Comparison of ENCODE assay signal across 12 cellular contexts in the genomic region with DNA sequence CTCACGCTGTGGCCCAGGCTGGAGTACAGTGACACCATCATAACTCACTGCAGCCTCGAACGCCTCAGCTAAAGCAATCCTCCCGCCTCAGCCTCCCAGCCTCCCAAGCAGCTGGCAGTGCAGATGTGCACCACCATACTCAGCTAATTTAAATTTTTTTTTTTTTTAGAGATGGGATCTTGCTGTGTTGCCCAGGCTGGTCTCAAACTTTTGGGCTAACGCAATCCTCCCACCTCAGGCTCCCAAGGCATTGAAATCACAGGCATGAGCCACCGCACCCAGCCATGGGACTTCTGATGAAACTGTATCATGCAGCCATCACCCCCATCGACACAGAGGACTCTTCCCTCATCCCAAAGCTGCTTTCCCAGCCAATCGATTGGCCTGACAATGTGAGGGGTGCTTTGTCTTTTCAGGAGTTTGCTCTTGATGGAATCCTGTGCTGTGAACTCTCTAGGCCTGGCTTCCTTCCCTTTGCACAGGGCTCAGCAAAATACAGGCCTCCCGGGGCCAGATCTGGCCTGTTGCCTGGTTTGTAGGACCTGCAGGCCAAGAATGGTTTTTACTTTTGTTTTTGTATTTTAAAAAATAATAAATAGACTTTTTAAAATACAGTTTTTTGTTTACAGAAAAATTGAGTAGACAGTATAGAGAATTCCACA. TPM values are rescaled to one million over a fixed set of nuclear protein-coding genes. Genes with fewer than 3 reads are reported as not detected.
DNase-seq lines count a peak whose midpoint lies in the region; ATAC-seq and TF ChIP-seq lines count a peak whose summit lies in the region.
"Had no signal": no experiment of that assay in that cellular context is flagged by ENCODE, and none has a peak within 500 bp of the region (broad histone marks: within the 10 kb centered on the region; RNA-seq: fewer than 3 reads in every experiment).

No MANE protein-coding gene starts in this region.

- H3K9me3 ChIP-seq in PC-3 (ENCODE audit: low read length) = no peaks in the 10 kb centered on the region
- no peaks in the 10 kb centered on the region for H3K9me3 ChIP-seq in esophagus squamous epithelium
- peaks cover 3 to 6% of the 10 kb centered on the region in 2 donors for H3K9me3 ChIP-seq in neuronal stem cell (replicated peaks in 1 of 2; ENCODE audit: control insufficient read depth in 2 of 2, insufficient read depth in 1 of 2, low read depth in 1 of 2, low read length in 2 of 2)
- no peaks in the 10 kb centered on the region for H3K9me3 ChIP-seq in smooth muscle cell (replicated peaks; ENCODE audit: low read depth)

- H3K18ac ChIP-seq in neuronal stem cell (ENCODE audit: low read length) = peak overlapping the region; percentile 46

- H3K4me2 ChIP-seq in PC-3 (ENCODE audit: low read length) = no peak overlapping the region
- H3K4me2 ChIP-seq in neuronal stem cell (ENCODE audit: insufficient read depth, low read length, poor library complexity, severe bottlenecking) = no peak overlapping the region
- no peak overlapping the region for H3K4me2 ChIP-seq in smooth muscle cell

- H3K27me3 ChIP-seq in ACC112 (ENCODE audit: insufficient read depth, low read length) = no peaks in the 10 kb centered on the region
- H3K27me3 ChIP-seq in PC-3 (ENCODE audit: low read length) = no peaks in the 10 kb centered on the region
- H3K27me3 ChIP-seq in esophagus squamous epithelium = no peaks in the 10 kb centered on the region
- H3K27me3 ChIP-seq in neuronal stem cell (ENCODE audit: control insufficient read depth in 3 of 3, insufficient read depth in 3 of 3, low read depth in 1 of 3, low read length in 3 of 3) = peaks cover 0 to 5% (median 0%) of the 10 kb centered on the region in 3 experiments
- no peaks in the 10 kb centered on the region for H3K27me3 ChIP-seq in smooth muscle cell (ENCODE audit: low read depth)

- TSS peak; percentile 95 for BruUV-seq in PC-3 (replicated peaks; lab: Mats Ljungman, UMichigan)

- H3K4me1 ChIP-seq in ACC112 (ENCODE audit: control insufficient read depth, insufficient read depth, low read length, unreplicated experiment) (peaks cover 19% of the 10 kb centered on the region), PC-3 (ENCODE audit: insufficient read depth, low read length) (peaks cover 21% of the 10 kb centered on the region), esophagus squamous epithelium (peaks cover 16 to 50% (median 31%) of the 10 kb centered on the region in 3 donors), neuronal stem cell (ENCODE audit: control insufficient read depth in 2 of 2, insufficient read depth in 1 of 2, low read depth in 1 of 2, low read length in 2 of 2) (peaks cover 6 to 7% of the 10 kb centered on the region in 2 donors), smooth muscle cell (ENCODE audit: low read depth) (no peaks in the 10 kb centered on the region)

- TF ChIP-seq POLR2A in esophagus squamous epithelium (IDR thresholded peaks at IDR 0.05) = no peak

- H3F3A ChIP-seq in PC-3 (ENCODE audit: low read length, unreplicated experiment) = no peaks in the 10 kb centered on the region
- H3F3A ChIP-seq in smooth muscle cell (ENCODE audit: low read depth) = no peaks in the 10 kb centered on the region

- CTCF ChIA-PET in PC-3 (lab: Charles Lee) = no interaction called here

- no peak overlapping the region for H3K4ac ChIP-seq in neuronal stem cell (ENCODE audit: low read length)

- H2BK15ac ChIP-seq in neuronal stem cell (ENCODE audit: low read length) = no peak overlapping the region

- no peak overlapping the region for H2BK5ac ChIP-seq in neuronal stem cell (ENCODE audit: low read length)

- H3K9me2 ChIP-seq in PC-3 (replicated peaks; ENCODE audit: low read length) = no peaks in the 10 kb centered on the region

- peak overlapping the region; percentile 42 for H3K27ac ChIP-seq in ACC112 (ENCODE audit: low read depth, low read length)
- H3K27ac ChIP-seq in PC-3 (ENCODE audit: low read length) = no peak overlapping the region
- peak overlapping the region; percentile 73 to 88 (median 78) for H3K27ac ChIP-seq in esophagus squamous epithelium
- H3K27ac ChIP-seq in neuronal stem cell (replicated peaks; ENCODE audit: low read length) = no peak overlapping the region
- H3K27ac ChIP-seq in smooth muscle cell (ENCODE audit: low read depth) = no peak overlapping the region

- H4K91ac ChIP-seq in neuronal stem cell (ENCODE audit: low read depth, low read length, poor library complexity) = no peak overlapping the region

- no peaks in the 10 kb centered on the region for H3K79me1 ChIP-seq in neuronal stem cell (ENCODE audit: low read depth, low read length)

- H2AFZ ChIP-seq in ACC112 (ENCODE audit: low read length, unreplicated experiment) = no peak overlapping the region
- no peak overlapping the region for H2AFZ ChIP-seq in PC-3 (ENCODE audit: low read length)
- H2AFZ ChIP-seq in neuronal stem cell (ENCODE audit: low read length) = no peak overlapping the region
- H2AFZ ChIP-seq in smooth muscle cell (ENCODE audit: low read depth) = no peak overlapping the region

- no peak overlapping the region for H4K8ac ChIP-seq in neuronal stem cell (ENCODE audit: low read depth, low read length)

- H3K4me3 ChIP-seq in ACC112 (ENCODE audit: low read depth, low read length) = 0 out of 2 replicates have a peak overlapping the region, but pooled peaks have one; percentile 4
- H3K4me3 ChIP-seq in PC-3 (ENCODE audit: low read length) = no peak overlapping the region
- H3K4me3 ChIP-seq in esophagus squamous epithelium = no peak overlapping the region
- H3K4me3 ChIP-seq in neuronal stem cell (ENCODE audit: low read length in 2 of 2) = no peak overlapping the region
- H3K4me3 ChIP-seq in smooth muscle cell = no peak overlapping the region

- 60 to 73% methylated on average over 8 to 9 of the region's 9 CpGs for WGBS in esophagus squamous epithelium, 2 donors
- no CpG with 5 or more reads among the region's 9 CpGs for WGBS in neuronal stem cell (ENCODE audit: extremely low coverage in 2 of 2, insufficient read length in 2 of 2, insufficient replicate concordance in 1 of 2), 2 donors
- WGBS in smooth muscle cell (ENCODE audit: low lambda C conversion rate) = 95% methylated on average over 9 of the region's 9 CpGs

- ATAC-seq in PC-3 = no peak
- ATAC-seq: naive thymus-derived CD8-positive, alpha-beta T cell had no signal

- H4K20me1 ChIP-seq in PC-3 (ENCODE audit: low read length) (no peaks in the 10 kb centered on the region), smooth muscle cell (ENCODE audit: low read depth) (no peaks in the 10 kb centered on the region)

- no peak for TF ChIP-seq CTCF in PC-3 (conservative IDR thresholded peaks at IDR 0.05; ENCODE audit: low read depth, low read length)
- no peak for TF ChIP-seq CTCF in esophagus squamous epithelium (IDR thresholded peaks at IDR 0.05)
- no peak for TF ChIP-seq CTCF in smooth muscle cell (IDR thresholded peaks at IDR 0.05; ENCODE audit: borderline replicate concordance, insufficient read depth, poor library complexity, severe bottlenecking)

- intact Hi-C loops in PC-3 (cut with micrococcal nuclease) (no loop called here), esophagus squamous epithelium (cut with DNase I) (no loop called here)

- no peak overlapping the region for H2BK12ac ChIP-seq in neuronal stem cell (ENCODE audit: low read length)

- no peak overlapping the region for H3K14ac ChIP-seq in neuronal stem cell (ENCODE audit: low read length)

- H3K36me3 ChIP-seq in ACC112 (ENCODE audit: insufficient read depth, low read length) (no peaks in the 10 kb centered on the region), PC-3 (ENCODE audit: low read depth, low read length) (no peaks in the 10 kb centered on the region), esophagus squamous epithelium (no peaks in the 10 kb centered on the region), neuronal stem cell (replicated peaks in 1 of 2; ENCODE audit: control insufficient read depth in 2 of 2, insufficient read depth in 2 of 2, low read length in 2 of 2) (no peaks in the 10 kb centered on the region), smooth muscle cell (ENCODE audit: low read depth) (no peaks in the 10 kb centered on the region)

- DNase-seq in PC-3 (no peak), esophagus squamous epithelium (lab: John Stamatoyannopoulos, UW) (no peak), neuronal stem cell (ENCODE audit: low spot score) (no peak), HuH-7 (ENCODE audit: low spot score) (no peak), DMS53 (lab: John Stamatoyannopoulos, UW) (no peak), smooth muscle cell (lab: John Stamatoyannopoulos, UW; ENCODE audit: unreplicated experiment) (no peak)
- no peak for DNase-seq in stimulated activated naive CD4-positive, alpha-beta T cell (lab: John Stamatoyannopoulos, UW)
- DNase-seq: H9; naive thymus-derived CD8-positive, alpha-beta T cell; NCI-H2227 treated with DMSO at 0.1 percent for 48 hours; T-helper 2 cell had no signal

- H3K79me2 ChIP-seq in ACC112 (ENCODE audit: control insufficient read depth, insufficient read depth, low read length, unreplicated experiment) = no peaks in the 10 kb centered on the region
- no peaks in the 10 kb centered on the region for H3K79me2 ChIP-seq in PC-3 (ENCODE audit: low read length)
- H3K79me2 ChIP-seq in smooth muscle cell (ENCODE audit: low read depth) = no peaks in the 10 kb centered on the region

- no peak overlapping the region for H2AK5ac ChIP-seq in neuronal stem cell (ENCODE audit: low read depth, low read length)

- no peak overlapping the region for H3K9ac ChIP-seq in PC-3 (ENCODE audit: low read length)
- no peak overlapping the region for H3K9ac ChIP-seq in neuronal stem cell (ENCODE audit: low read depth, low read length, poor library complexity)
- no peak overlapping the region for H3K9ac ChIP-seq in smooth muscle cell (ENCODE audit: low read depth)

- no peak overlapping the region for H2BK120ac ChIP-seq in neuronal stem cell (ENCODE audit: low read depth, low read length)

- H3K23ac ChIP-seq in neuronal stem cell (ENCODE audit: low read depth, low read length, poor library complexity) = no peak overlapping the region

- POLR2A ChIA-PET in PC-3 (lab: Charles Lee; ENCODE audit: unreplicated experiment) = interaction anchor here (0.6 kb wide), 1 partner anchor 77 kb away, joined by 7 read pairs; no protein-coding TSS in a partner anchor

RNA-seq across cellular contexts. Expression of a gene that starts 59.6 kb away (rescaled TPM):
- total RNA-seq in PC-3 (2014; rRNA removed) = 117 and 218 TPM in 2 replicates
- total RNA-seq in esophagus squamous epithelium = 10 to 100 TPM; 17.7 to 84.1 (median 45.6) TPM
- polyA plus RNA-seq in neuronal stem cell (2013, experiment 1 of 2) = 80.7 TPM
- polyA plus RNA-seq in neuronal stem cell (2013, experiment 2 of 2) = 80.2 TPM
- total RNA-seq in smooth muscle cell = 64.1 and 64.7 TPM in 2 replicates
- polyA plus RNA-seq in smooth muscle cell = 164 and 169 TPM in 2 replicates

Comparison
In these comparisons a context has a peak if more than half of its experiments do, and no peak if none do; other contexts are left out.
1. H3K27ac ChIP-seq: peak in ACC112 (single experiment) and esophagus squamous epithelium (4 of 4); none in PC-3 (single experiment), neuronal stem cell (single experiment) and smooth muscle cell (single experiment).